8 cellular contexts compared by ENCODE assay signal in the genomic region with DNA sequence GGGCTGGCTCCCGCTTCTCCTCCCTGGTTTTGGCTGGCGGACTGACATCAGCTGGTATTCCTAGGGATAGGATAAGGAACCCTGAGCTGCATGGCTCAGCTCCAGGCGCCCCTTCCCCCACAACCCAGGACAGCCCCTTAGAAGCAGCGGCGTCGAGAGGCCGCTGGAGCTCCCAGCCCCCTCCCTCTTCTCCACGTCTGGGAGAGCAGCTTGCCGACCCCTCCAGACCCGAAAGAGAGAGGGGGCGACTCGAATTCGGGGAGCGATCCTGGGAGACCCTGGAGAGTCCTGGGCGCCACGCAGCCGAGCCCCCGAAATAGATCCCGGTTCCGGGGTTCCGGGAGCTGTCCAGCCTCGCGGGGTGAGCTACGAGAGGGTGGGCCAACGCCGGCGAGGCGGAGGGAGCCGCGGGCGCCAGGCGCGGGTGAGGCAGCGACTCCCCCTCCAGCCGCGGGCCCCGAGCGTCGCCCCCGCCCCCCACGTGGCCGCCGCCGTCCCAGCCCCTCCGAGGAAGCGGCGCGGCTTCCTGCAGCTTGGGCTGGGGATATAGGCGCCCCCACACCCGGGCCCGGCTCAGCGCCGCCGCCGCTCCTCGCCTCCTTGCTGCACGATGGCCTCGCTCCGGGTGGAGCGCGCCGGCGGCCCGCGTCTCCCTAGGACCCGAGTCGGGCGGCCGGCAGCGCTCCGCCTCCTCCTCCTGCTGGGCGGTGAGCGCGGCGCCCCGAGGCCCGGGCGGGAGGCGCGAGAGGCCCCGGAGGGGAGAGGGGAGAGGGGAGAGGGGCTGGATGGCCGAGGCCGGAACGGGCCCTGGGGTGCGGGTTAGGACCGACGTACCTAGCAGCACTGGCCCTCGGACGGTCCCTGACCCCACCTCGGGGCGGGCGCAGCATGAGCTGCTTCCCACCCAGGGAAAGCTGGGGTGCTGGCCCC. TPM values are rescaled to one million over a fixed set of nuclear protein-coding genes. Genes with fewer than 3 reads are reported as not detected.
DNase-seq lines count a peak whose midpoint lies in the region; TF ChIP-seq lines count a peak whose summit lies in the region.

A gene with protein sequence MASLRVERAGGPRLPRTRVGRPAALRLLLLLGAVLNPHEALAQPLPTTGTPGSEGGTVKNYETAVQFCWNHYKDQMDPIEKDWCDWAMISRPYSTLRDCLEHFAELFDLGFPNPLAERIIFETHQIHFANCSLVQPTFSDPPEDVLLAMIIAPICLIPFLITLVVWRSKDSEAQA (plus strand): TSS at position 576 of the 930 bp plus-strand sequence. CDS start 35 bp downstream, at position 611.

- H3K36me3 ChIP-seq in ES-I3 (ENCODE audit: insufficient read depth, low read length) (no peaks in the 10 kb centered on the region), mesenchymal stem cell (ENCODE audit: control insufficient read depth in 1 of 2, insufficient read depth in 2 of 2, low read depth in 1 of 2, low read length in 2 of 2) (no peaks in the 10 kb centered on the region), transverse colon (no peaks in the 10 kb centered on the region)

- TF ChIP-seq EP300 in transverse colon (IDR thresholded peaks at IDR 0.05; ENCODE audit: low read depth): no peak

- peak within 1 kb of the TSS in 1 of 2 experiments; percentile 28 for H3K4ac ChIP-seq in mesenchymal stem cell (ENCODE audit: low read depth in 1 of 2, low read length in 2 of 2)

- H2BK120ac ChIP-seq in mesenchymal stem cell (ENCODE audit: low read depth, low read length): peak within 1 kb of the TSS; percentile 73

- H2AFZ ChIP-seq in mesenchymal stem cell (ENCODE audit: low read depth, low read length): peak within 1 kb of the TSS; percentile 56

- peak within 1 kb of the TSS; percentile 89 for H3K4me2 ChIP-seq in mesenchymal stem cell (ENCODE audit: low read length, poor library complexity, severe bottlenecking)

- intact Hi-C loops in transverse colon (cut with DNase I; ENCODE audit: low total_unique reads): loop anchor here (5.0 to 10.0 kb wide), 2 partner anchors 39 to 176 kb away; no protein-coding TSS in a partner anchor

- 6% methylated on average over 47 of the region's 92 CpGs for WGBS in mesenchymal stem cell
- WGBS in transverse colon (ENCODE audit: low coverage in 1 of 2), 2 donors: 8% methylated on average over 56 of the region's 92 CpGs; no CpG with 5 or more reads in 1 of the 2 donors

- TF ChIP-seq POLR2A in transverse colon (IDR thresholded peaks at IDR 0.05): no peak

- peak within 1 kb of the TSS; percentile 92 for H4K8ac ChIP-seq in mesenchymal stem cell (ENCODE audit: low read length)

- H3K4me1 ChIP-seq in ES-I3 (ENCODE audit: insufficient read depth, low read length) (peaks cover 16% of the 10 kb centered on the region), mesenchymal stem cell (ENCODE audit: control insufficient read depth, insufficient read depth, low read depth, low read length) (peaks cover 22% of the 10 kb centered on the region), transverse colon (peaks cover 8 to 22% (median 14%) of the 10 kb centered on the region in 4 donors)

- peak within 1 kb of the TSS in 1 of 2 experiments; percentile 52 for H2BK12ac ChIP-seq in mesenchymal stem cell (ENCODE audit: low read length in 2 of 2)

- H2BK5ac ChIP-seq in mesenchymal stem cell (ENCODE audit: low read depth, low read length, poor library complexity, severe bottlenecking): no peak within 1 kb of the TSS

- in situ Hi-C loops in transverse colon (cut with MboI; ENCODE audit: low pct_ligation_motif_present in 1 of 4, low pct_unique_long_range_greater_than_20kb in 1 of 4, low sequenced_read_pairs in 3 of 4): no loop called here

- H3K23ac ChIP-seq in mesenchymal stem cell (ENCODE audit: low read length in 2 of 2): peak within 1 kb of the TSS in 1 of 2 experiments; percentile 70

- H2AK5ac ChIP-seq in mesenchymal stem cell (ENCODE audit: low read length, severe bottlenecking): no peak within 1 kb of the TSS

- H3K14ac ChIP-seq in mesenchymal stem cell (ENCODE audit: low read length in 2 of 2): peak within 1 kb of the TSS in 1 of 2 experiments; percentile 76

- H4K91ac ChIP-seq in mesenchymal stem cell (ENCODE audit: low read length): peak within 1 kb of the TSS; percentile 75

- peak within 1 kb of the TSS; percentile 81 for H3K9ac ChIP-seq in ES-I3 (ENCODE audit: low read depth, low read length)
- H3K9ac ChIP-seq in mesenchymal stem cell (ENCODE audit: low read length): peak within 1 kb of the TSS; percentile 70

- H3K79me1 ChIP-seq in mesenchymal stem cell (replicated peaks; ENCODE audit: low read length, poor library complexity, severe bottlenecking): no peaks in the 10 kb centered on the region

- no peaks in the 10 kb centered on the region for H3K9me3 ChIP-seq in ES-I3 (ENCODE audit: control insufficient read depth, insufficient read depth, low read length)
- H3K9me3 ChIP-seq in mesenchymal stem cell (ENCODE audit: control insufficient read depth, low read length): no peaks in the 10 kb centered on the region
- H3K9me3 ChIP-seq in transverse colon: no peaks in the 10 kb centered on the region

- H3K18ac ChIP-seq in mesenchymal stem cell (ENCODE audit: low read depth in 1 of 2, low read length in 2 of 2): peak within 1 kb of the TSS; percentile 33 to 54

- H2BK15ac ChIP-seq in mesenchymal stem cell (ENCODE audit: low read depth, poor library complexity, severe bottlenecking): peak within 1 kb of the TSS; percentile 83

- DNase-seq in NCI-H2227 (lab: John Stamatoyannopoulos, UW; ENCODE audit: unreplicated experiment) (peak; percentile 83), ecto neural progenitor cell (ENCODE audit: low spot score) (peak; percentile 80), mesenchymal stem cell (peak; percentile 31), transverse colon (no peak), NAMALWA (ENCODE audit: low spot score) (no peak), superior temporal gyrus (ENCODE audit: extremely low spot score) (no peak)
- no peak for DNase-seq in activated effector memory CD4-positive, alpha-beta T cell treated with anti-CD3 and anti-CD28 coated beads, Interleukin-2, amount 50 U/mL, for 16 hours

- TF ChIP-seq CTCF in transverse colon (IDR thresholded peaks at IDR 0.05): no peak

- no peak within 1 kb of the TSS for H3K27ac ChIP-seq in mesenchymal stem cell (ENCODE audit: low read length, poor library complexity, severe bottlenecking)
- H3K27ac ChIP-seq in transverse colon: peak within 1 kb of the TSS; percentile 21 to 55 (median 44)

- H3K4me3 ChIP-seq in mesenchymal stem cell (ENCODE audit: insufficient read depth in 1 of 2, low read depth in 1 of 2, low read length in 2 of 2) (peak within 1 kb of the TSS; percentile 49 to 70), transverse colon (peak within 1 kb of the TSS; percentile 32 to 62 (median 46))

- H3K27me3 ChIP-seq in mesenchymal stem cell (ENCODE audit: control insufficient read depth in 1 of 2, insufficient read depth in 1 of 2, low read length in 2 of 2) (peaks cover 27 to 44% of the 10 kb centered on the region in 2 experiments), transverse colon (peaks cover 30% of the 10 kb centered on the region)

RNA-seq across cellular contexts. Expression of the gene that starts here (rescaled TPM):
- 2.5 TPM for polyA plus RNA-seq in mesenchymal stem cell (2013, experiment 1 of 2)
- polyA plus RNA-seq in mesenchymal stem cell (2013, experiment 2 of 2): 2.4 TPM
- total RNA-seq in transverse colon: 10 to 100 TPM in 2 of 4 donors, 1 to 10 TPM in 2; 6.1 to 88.0 (median 23.4) TPM

Comparison
In these comparisons a context has a peak if more than half of its experiments do, and no peak if none do; other contexts are left out.
1. DNase-seq: peak in NCI-H2227 (single experiment), ecto neural progenitor cell (single experiment) and mesenchymal stem cell (single experiment); none in transverse colon (single experiment), NAMALWA (single experiment), activated effector memory CD4-positive, alpha-beta T cell treated with anti-CD3 and anti-CD28 coated beads, Interleukin-2, amount 50 U/mL, for 16 hours (single experiment) and superior temporal gyrus (single experiment).